Comparison of ENCODE assay signal across 12 cellular contexts in the genomic region with DNA sequence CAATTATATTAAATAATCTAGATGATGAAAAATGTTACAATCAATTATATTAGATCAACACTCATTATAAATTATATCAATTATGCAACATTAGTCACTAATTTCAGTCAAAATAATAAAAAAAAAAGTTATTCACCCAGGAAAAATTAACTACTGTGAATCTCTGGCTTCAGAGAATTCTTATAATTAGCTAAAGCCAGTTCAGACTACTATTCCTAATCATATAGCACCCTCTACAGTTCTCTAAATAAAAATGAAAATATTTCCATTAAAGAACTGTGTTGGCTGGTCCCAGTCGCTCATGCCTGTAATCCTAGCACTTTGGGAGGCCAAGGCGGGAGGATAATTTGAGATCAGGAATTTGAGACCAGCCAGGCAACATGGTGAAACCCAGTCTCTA. TPM values are rescaled to one million over a fixed set of nuclear protein-coding genes. Genes with fewer than 3 reads are reported as not detected.
DNase-seq lines count a peak whose midpoint lies in the region; ATAC-seq, FAIRE-seq and TF ChIP-seq lines count a peak whose summit lies in the region.
"Had no signal": no experiment of that assay in that cellular context is flagged by ENCODE, and none has a peak within 500 bp of the region (broad histone marks: within the 10 kb centered on the region; RNA-seq: fewer than 3 reads in every experiment).

No MANE protein-coding gene starts in this region.

- H3K27ac ChIP-seq in left ventricle myocardium inferior (replicated peaks) (no peak overlapping the region), RWPE2 (ENCODE audit: poor library complexity, severe bottlenecking) (no peak overlapping the region)
- H3K27ac ChIP-seq: parathyroid adenoma, SK-N-MC had no signal

- no peak for ATAC-seq in left cardiac atrium
- no peak for ATAC-seq in RWPE2 (ENCODE audit: low read depth)
- ATAC-seq in GM18861 (IDR thresholded peaks at IDR 0.05; ENCODE audit: unreplicated experiment): no peak
- no peak for ATAC-seq in T-helper 17 cell
- ATAC-seq: CD8-positive, alpha-beta T cell had no signal

- TF ChIP-seq CTCF in left ventricle myocardium inferior (IDR thresholded peaks at IDR 0.05; ENCODE audit: borderline replicate concordance) (peak; percentile 47), RWPE2 (IDR thresholded peaks at IDR 0.05; ENCODE audit: poor library complexity, severe bottlenecking) (peak; percentile 8)

- H3K9me3 ChIP-seq in left ventricle myocardium inferior (replicated peaks) (no peaks in the 10 kb centered on the region), RWPE2 (ENCODE audit: severe bottlenecking) (no peaks in the 10 kb centered on the region), T-helper 17 cell (ENCODE audit: control insufficient read depth, low read length, poor library complexity, severe bottlenecking) (no peaks in the 10 kb centered on the region)

- no peak overlapping the region for H3K4me3 ChIP-seq in left ventricle myocardium inferior
- no peak overlapping the region for H3K4me3 ChIP-seq in RWPE2 (ENCODE audit: severe bottlenecking)
- H3K4me3 ChIP-seq: SK-N-MC had no signal

- H3K36me3 ChIP-seq in left ventricle myocardium inferior (no peaks in the 10 kb centered on the region), RWPE2 (ENCODE audit: low read depth) (0 out of 2 replicates have a peak, but pooled peaks cover 4% of the 10 kb centered on the region)

- H3K36me3 Mint-ChIP-seq in T-helper 17 cell (ENCODE audit: low read depth): peaks cover 5% of the 10 kb centered on the region

- H3K4me1 Mint-ChIP-seq in T-helper 17 cell: peaks cover 15% of the 10 kb centered on the region

- H3K27ac Mint-ChIP-seq in T-helper 17 cell: no peak overlapping the region
- H3K27ac Mint-ChIP-seq: CD8-positive, alpha-beta T cell had no signal

- intact Hi-C loops in left ventricle myocardium inferior (cut with micrococcal nuclease) (no loop called here), left cardiac atrium (cut with DNase I) (no loop called here)

- no peaks in the 10 kb centered on the region for H3K27me3 Mint-ChIP-seq in T-helper 17 cell

- H3K4me1 ChIP-seq in left ventricle myocardium inferior: peaks cover 19% of the 10 kb centered on the region
- peaks cover 12% of the 10 kb centered on the region for H3K4me1 ChIP-seq in RWPE2 (ENCODE audit: insufficient read depth, poor library complexity, severe bottlenecking)
- H3K4me1 ChIP-seq: parathyroid adenoma had no signal

- H3K27me3 ChIP-seq in left ventricle myocardium inferior (ENCODE audit: low read depth): no peaks in the 10 kb centered on the region
- no peaks in the 10 kb centered on the region for H3K27me3 ChIP-seq in RWPE2 (ENCODE audit: insufficient read depth, poor library complexity, severe bottlenecking)

- DNase-seq in left ventricle myocardium inferior (no peak), left cardiac atrium (no peak), RWPE2 (ENCODE audit: low spot score) (no peak), frontal cortex (ENCODE audit: low spot score in 2 of 2) (no peak), T-helper 17 cell (no peak), occipital lobe (lab: John Stamatoyannopoulos, UW) (no peak)
- no peak for DNase-seq in activated CD4-positive, alpha-beta T cell treated with anti-CD3 and anti-CD28 coated beads, Interleukin-2, amount 50 U/mL, for 48 hours
- DNase-seq: caudate nucleus; CD8-positive, alpha-beta T cell had no signal

- peak; percentile 33 for FAIRE-seq in frontal cortex (lab: Jason Lieb, UNC)

- H3K4me3 Mint-ChIP-seq in T-helper 17 cell: no peak overlapping the region
- H3K4me3 Mint-ChIP-seq: CD8-positive, alpha-beta T cell had no signal

RNA-seq across cellular contexts. Expression of a gene that starts 33.0 kb away (rescaled TPM):
- total RNA-seq in left ventricle myocardium inferior (32.0 TPM), left cardiac atrium (10 to 100 TPM in 1 of 2 donors, 1 to 10 TPM in 1; 7.8 to 12.1 TPM), frontal cortex (24.5 TPM), T-helper 17 cell (10 to 100 TPM; 23.4 to 25.3 TPM), occipital lobe (33.7 TPM)
